ENCODE assay signal across 12 cellular contexts in the genomic region with DNA sequence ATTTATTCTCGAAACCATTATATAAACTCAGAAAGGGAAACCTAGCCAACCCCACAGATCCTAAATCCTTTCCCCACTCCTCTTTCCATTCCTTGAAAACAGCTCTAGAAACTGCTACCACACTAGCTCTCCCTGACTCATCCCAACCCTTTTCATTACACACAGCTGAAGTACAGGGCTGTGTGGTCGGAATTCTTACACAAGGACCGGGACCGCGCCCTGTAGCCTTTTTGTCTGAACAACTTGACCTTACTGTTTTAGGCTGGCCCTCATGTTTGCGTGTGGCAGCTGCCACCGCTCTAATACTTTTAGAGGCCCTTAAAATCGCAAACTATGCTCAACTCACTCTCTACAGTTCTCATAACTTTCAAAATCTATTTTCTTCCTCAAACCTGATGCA. TPM values are rescaled to one million over a fixed set of nuclear protein-coding genes. Genes with fewer than 3 reads are reported as not detected.
"Had no signal": no experiment of that assay in that cellular context is flagged by ENCODE, and none has a peak within 500 bp of the region (broad histone marks: within the 10 kb centered on the region; RNA-seq: fewer than 3 reads in every experiment).

No MANE protein-coding gene starts in this region.

RNA-seq across cellular contexts. Expression of gene THRSP, which starts 20.8 kb away (rescaled TPM):
- total RNA-seq: activated CD4-positive, alpha-beta T cell treated with anti-CD3 and anti-CD28 coated beads, Interleukin-2, amount 10 ng/mL, durations not matched to agents 24 days and 14 days; activated CD8-positive, alpha-beta memory T cell treated with anti-CD3 and anti-CD28 coated beads for 36 hours; activated CD8-positive, alpha-beta T cell treated with anti-CD3 and anti-CD28 coated beads for 36 hours; activated naive CD8-positive, alpha-beta T cell treated with anti-CD3 and anti-CD28 coated beads for 36 hours; activated T-cell treated with anti-CD3 and anti-CD28 coated beads, Interleukin-2, amount 50 U/mL, for 72 hours; activated T-helper 17 cell treated with anti-CD3 and anti-CD28 coated beads, Interleukin-2, amount 50 U/mL, for 72 hours; ascending aorta; cardiac muscle cell; MCF 10A; OCI-LY7; T-helper 1 cell treated with Interleukin-12 subunit alpha and Interleukin-12 subunit beta and Interleukin-4 antibody, amounts not matched to agents 30 ng/mL and 1 ng/mL, for 36 hours; T-helper 2 cell treated with Interferon-gamma antibody and Interleukin-4, amounts not matched to agents 100 ng/mL and 5 ng/mL, for 36 hours had no signal
- polyA plus RNA-seq: cardiac muscle cell had no signal
